Comparison of ENCODE assay signal across 11 cellular contexts in the genomic region with DNA sequence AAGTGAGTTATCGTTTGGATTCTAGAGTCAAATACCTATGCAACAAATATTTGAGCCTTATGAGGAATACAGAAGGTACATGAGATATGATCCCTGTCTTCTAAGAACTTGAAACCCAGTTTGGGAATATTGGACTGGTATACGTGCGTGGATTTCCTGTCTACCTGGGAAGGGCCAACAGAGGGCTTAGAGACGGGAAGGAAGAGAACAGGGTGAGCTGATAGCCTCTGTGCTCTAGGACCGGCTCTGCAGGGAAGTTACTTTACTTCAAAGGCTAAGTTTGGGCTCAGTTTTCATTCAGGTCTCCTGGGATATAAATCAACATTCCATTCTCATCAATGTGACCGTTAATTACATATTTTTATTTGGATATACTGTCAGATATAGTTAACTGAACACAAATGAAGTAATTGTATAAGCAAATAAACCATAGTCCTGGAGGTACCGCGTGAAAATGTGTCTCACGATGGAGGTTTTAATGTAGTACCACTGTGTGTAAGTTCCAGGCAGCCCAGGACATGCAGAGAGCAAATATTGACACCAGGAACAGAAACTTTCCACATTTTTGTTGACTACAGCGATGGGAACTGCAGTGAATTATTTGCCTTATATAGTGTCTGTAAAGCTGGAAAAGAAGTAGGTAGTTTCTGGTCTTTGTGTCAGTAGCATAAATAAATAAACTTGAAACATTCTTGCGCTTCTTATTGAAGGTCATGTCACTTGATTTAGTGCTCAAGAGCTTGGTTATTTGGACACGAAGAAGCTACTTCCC. TPM values are rescaled to one million over a fixed set of nuclear protein-coding genes. Genes with fewer than 3 reads are reported as not detected.
A peak's percentile ranks its signal among the peaks of the same experiment; 100 is the strongest.
DNase-seq lines count a peak whose midpoint lies in the region; ATAC-seq, FAIRE-seq and TF ChIP-seq lines count a peak whose summit lies in the region.
"Had no signal": no experiment of that assay in that cellular context is flagged by ENCODE, and none has a peak within 500 bp of the region (broad histone marks: within the 10 kb centered on the region; RNA-seq: fewer than 3 reads in every experiment).

No MANE protein-coding gene starts in this region.

- no peaks in the 10 kb centered on the region for H3K9me3 Mint-ChIP-seq in astrocyte (ENCODE audit: unreplicated experiment)
- H3K9me3 Mint-ChIP-seq: neural crest cell had no signal

- TF ChIP-seq POLR2A in stomach (IDR thresholded peaks at IDR 0.05) (no peak), ovary (IDR thresholded peaks at IDR 0.05) (no peak)

- H3K36me3 ChIP-seq in H7 (replicated peaks; ENCODE audit: control insufficient read depth, insufficient read depth, low read length) = no peaks in the 10 kb centered on the region
- no peaks in the 10 kb centered on the region for H3K36me3 ChIP-seq in astrocyte (ENCODE audit: insufficient read depth, low read length)
- H3K36me3 ChIP-seq in left lung = no peaks in the 10 kb centered on the region
- no peaks in the 10 kb centered on the region for H3K36me3 ChIP-seq in stomach
- H3K36me3 ChIP-seq in ovary = no peaks in the 10 kb centered on the region

- peak overlapping the region; percentile 16 for H3K4me2 ChIP-seq in astrocyte (ENCODE audit: low read length)

- H3K4me3 ChIP-seq in H7 (ENCODE audit: insufficient read depth, low read depth, low read length) (no peak overlapping the region), astrocyte (ENCODE audit: insufficient read depth, low read depth, low read length) (no peak overlapping the region), left lung (no peak overlapping the region), stomach (no peak overlapping the region), ovary (no peak overlapping the region)

- TF ChIP-seq EP300 in stomach (IDR thresholded peaks at IDR 0.05) (no peak), ovary (IDR thresholded peaks at IDR 0.05) (no peak)

- peak; percentile 67 for ATAC-seq in left lung

- H2AFZ ChIP-seq in astrocyte (ENCODE audit: low read depth, low read length) = no peak overlapping the region

- peaks cover 57% of the 10 kb centered on the region for H4K20me1 ChIP-seq in astrocyte (ENCODE audit: insufficient read depth, low read length)

- no peak overlapping the region for H3K27ac Mint-ChIP-seq in astrocyte (ENCODE audit: unreplicated experiment)

- H3K27me3 ChIP-seq in H7 (ENCODE audit: control insufficient read depth, insufficient read depth, low read length) (no peaks in the 10 kb centered on the region), astrocyte (ENCODE audit: insufficient read depth, low read length) (no peaks in the 10 kb centered on the region), left lung (no peaks in the 10 kb centered on the region), stomach (no peaks in the 10 kb centered on the region), ovary (no peaks in the 10 kb centered on the region)

- H3K36me3 Mint-ChIP-seq in astrocyte (ENCODE audit: low read depth, unreplicated experiment) = no peaks in the 10 kb centered on the region

- H3K4me3 Mint-ChIP-seq in astrocyte (ENCODE audit: unreplicated experiment) = no peak overlapping the region
- H3K4me3 Mint-ChIP-seq: neural crest cell had no signal

- intact Hi-C loops in left lung (cut with DNase I) = no loop called here
- intact Hi-C loops in stomach (cut with DNase I; ENCODE audit: low total_unique reads) = no loop called here
- intact Hi-C loops in ovary (cut with DNase I) = no loop called here

- H3K27ac ChIP-seq in astrocyte (ENCODE audit: low read depth, low read length) (no peak overlapping the region), left lung (peak overlapping the region; percentile 46 to 56), stomach (peak overlapping the region; percentile 69 to 75 (median 70)), ovary (no peak overlapping the region)

- H3K9me3 ChIP-seq in astrocyte (ENCODE audit: insufficient read depth, low read depth, low read length) (no peaks in the 10 kb centered on the region), left lung (no peaks in the 10 kb centered on the region), stomach (no peaks in the 10 kb centered on the region), ovary (no peaks in the 10 kb centered on the region)

- H3K4me1 Mint-ChIP-seq in astrocyte (ENCODE audit: low read depth, unreplicated experiment) = peaks cover 12% of the 10 kb centered on the region

- TF ChIP-seq CTCF in astrocyte (IDR thresholded peaks at IDR 0.05; ENCODE audit: insufficient read depth, low read depth, low read length) (no peak), left lung (IDR thresholded peaks at IDR 0.05) (no peak), stomach (IDR thresholded peaks at IDR 0.05) (no peak), ovary (IDR thresholded peaks at IDR 0.05) (no peak)

- H3K27me3 Mint-ChIP-seq in astrocyte (ENCODE audit: low read depth, unreplicated experiment) = no peaks in the 10 kb centered on the region

- no peak overlapping the region for H3K9ac ChIP-seq in astrocyte (ENCODE audit: low read length)

- DNase-seq in H7 (peak; percentile 42), astrocyte (ENCODE audit: low read depth) (no peak), left lung (no peak), stomach (no peak), ovary (no peak), NCI-H82 treated with DMSO at 0.1 percent for 48 hours (lab: John Stamatoyannopoulos, UW; ENCODE audit: unreplicated experiment) (no peak), OCI-M1 (lab: John Stamatoyannopoulos, UW) (no peak), iPS-NIHi11 (ENCODE audit: low spot score) (no peak)
- DNase-seq: activated T-cell treated with anti-CD3 and anti-CD28 coated beads, Interleukin-2, amount 50 U/mL, for 1 hour; MV-4-11 had no signal

- peaks cover 9% of the 10 kb centered on the region for H3K4me1 ChIP-seq in astrocyte (ENCODE audit: insufficient read depth, low read length)
- H3K4me1 ChIP-seq in left lung = peaks cover 17 to 71% of the 10 kb centered on the region in 2 donors
- H3K4me1 ChIP-seq in stomach = peaks cover 21 to 73% (median 53%) of the 10 kb centered on the region in 4 donors
- peaks cover 10% of the 10 kb centered on the region for H3K4me1 ChIP-seq in ovary (ENCODE audit: insufficient read depth)

- no peak for FAIRE-seq in astrocyte (lab: Jason Lieb, UNC)

- peaks cover 18% of the 10 kb centered on the region for H3K79me2 ChIP-seq in astrocyte (ENCODE audit: insufficient read depth, low read length)

- WGBS in stomach, 5 donors = 21 to 33% (median 27%) methylated on average over 12 of the region's 12 CpGs
- WGBS in ovary, 3 donors = 54 to 72% (median 65%) methylated on average over 12 of the region's 12 CpGs

RNA-seq across cellular contexts. Expression of gene CHST12, which starts 8.6 kb away (rescaled TPM):
- 10.3 and 11.4 TPM in 2 replicates for total RNA-seq in H7 (2014; rRNA removed; shearing (Covaris generic))
- total RNA-seq in astrocyte = 18.5 and 22.0 TPM in 2 replicates
- 10 to 100 TPM; 19.2 to 27.1 TPM for total RNA-seq in left lung
- total RNA-seq in stomach = 10 to 100 TPM in 2 of 5 donors, 1 to 10 TPM in 3; 1.7 to 23.0 (median 8.5) TPM
- 1 to 10 TPM; 1.8 to 6.6 (median 6.0) TPM for polyA plus RNA-seq in stomach
- total RNA-seq in ovary = 10 to 100 TPM in 6 of 7 donors, 1 to 10 TPM in 1; 7.8 to 21.7 (median 12.6) TPM
- 10 to 100 TPM in 1 of 2 donors, 1 to 10 TPM in 1; 3.9 to 16.5 TPM for polyA plus RNA-seq in ovary

RNA-seq across cellular contexts. Expression of gene EIF3B, which starts 57.4 kb away (rescaled TPM):
- 314 and 319 TPM in 2 replicates for total RNA-seq in H7 (2014; rRNA removed; shearing (Covaris generic))
- total RNA-seq in astrocyte (198 and 213 TPM in 2 replicates), left lung (100 to 1,000 TPM in 1 of 2 donors, 10 to 100 TPM in 1; 91.4 to 131 TPM), stomach (100 to 1,000 TPM; 115 to 373 (median 150) TPM), ovary (100 to 1,000 TPM in 6 of 7 donors, 10 to 100 TPM in 1; 67.2 to 133 (median 114) TPM)
- polyA plus RNA-seq in stomach (10 to 100 TPM; 64.8 to 90.1 (median 88.3) TPM), ovary (100 to 1,000 TPM in 1 of 2 donors, 10 to 100 TPM in 1; 62.3 to 185 TPM)

Comparison
In these comparisons a context has a peak if more than half of its experiments do, and no peak if none do; other contexts are left out.
1. H3K27ac ChIP-seq: peak in left lung (2 of 2) and stomach (5 of 5); none in astrocyte (single experiment) and ovary (0 of 2).